8 cellular contexts compared by ENCODE assay signal in genomic region chr1:91736999-91737615, GRCh38.
DNase-seq lines count a peak whose midpoint lies in the region; ATAC-seq and TF ChIP-seq lines count a peak whose summit lies in the region.
"Had no signal": no experiment of that assay in that cellular context is flagged by ENCODE, and none has a peak within 500 bp of the region (broad histone marks: within the 10 kb centered on the region; RNA-seq: fewer than 3 reads in every experiment).

No MANE protein-coding gene starts in this region.

- peak; percentile 98 for DNase-seq in M059J (ENCODE audit: low read depth)
- peak; percentile 91 for DNase-seq in epithelial cell of esophagus (ENCODE audit: low read depth)
- DNase-seq: stimulated activated CD4-positive, alpha-beta T cell treated with anti-CD3 and anti-CD28 coated beads, Interleukin-4, amount 100 ng/mL, for 24 hours had no signal

- H3K4me3 ChIP-seq in epithelial cell of esophagus (ENCODE audit: low read length) (no peak overlapping the region), mesodermal cell (ENCODE audit: extremely low read depth, insufficient read depth, low read length, poor library complexity, severe bottlenecking) (no peak overlapping the region)

- no peaks in the 10 kb centered on the region for H3K9me3 ChIP-seq in mesodermal cell (ENCODE audit: control insufficient read depth, low read length)

- no peak for TF ChIP-seq CTCF in epithelial cell of esophagus (IDR thresholded peaks at IDR 0.05; ENCODE audit: insufficient read depth, low read depth, low read length, missing control alignments)

- H3K36me3 ChIP-seq in mesodermal cell (ENCODE audit: control insufficient read depth, insufficient read depth, low read length) = peaks cover 7% of the 10 kb centered on the region

- peaks cover 27% of the 10 kb centered on the region for H3K4me1 ChIP-seq in mesodermal cell (ENCODE audit: control insufficient read depth, insufficient read depth, low read length, poor library complexity, severe bottlenecking)

- peak overlapping the region; percentile 94 for H3K27ac ChIP-seq in mesodermal cell (ENCODE audit: low read depth, low read length, severe bottlenecking)

- ATAC-seq in HG02610 (IDR thresholded peaks at IDR 0.05; ENCODE audit: unreplicated experiment) = no peak
- ATAC-seq in HG03354 (IDR thresholded peaks at IDR 0.05; ENCODE audit: poor library complexity, severe bottlenecking, unreplicated experiment) = no peak
- no peak for ATAC-seq in GM21723 (IDR thresholded peaks at IDR 0.05; ENCODE audit: unreplicated experiment)
- ATAC-seq in GM21786 (IDR thresholded peaks at IDR 0.05; ENCODE audit: unreplicated experiment) = no peak

- WGBS in mesodermal cell (ENCODE audit: insufficient coverage in 2 of 2), 2 experiments = 77 to 84% methylated on average over 4 to 6 of the region's 8 CpGs
